ENCODE assay signal across 22 cellular contexts in genomic region chr14:87109271-87109670, GRCh38.
"Had no signal": no experiment of that assay in that cellular context is flagged by ENCODE, and none has a peak within 500 bp of the region (broad histone marks: within the 10 kb centered on the region; RNA-seq: fewer than 3 reads in every experiment).

No MANE protein-coding gene starts in this region.

- H3K27me3 ChIP-seq: adrenal gland, body of pancreas, Peyer's patch, SJSA1 had no signal

- DNase-seq: activated CD4-positive, alpha-beta T cell treated with anti-CD3 and anti-CD28 coated beads for 48 hours; activated CD4-positive, alpha-beta T cell treated with anti-CD3 and anti-CD28 coated beads, Interleukin-2, amount 50 U/mL, for 4 hours; activated CD8-positive, alpha-beta memory T cell treated with anti-CD3 and anti-CD28 coated beads, Interleukin-2, amount 50 U/mL, for 48 hours; activated CD8-positive, alpha-beta T cell treated with anti-CD3 and anti-CD28 coated beads, Interleukin-2, amount 10 ng/mL, durations not matched to agents 7 days and 5 days; activated naive CD4-positive, alpha-beta T cell treated with anti-CD3 and anti-CD28 coated beads, Interleukin-2, amount 50 U/mL, for 16 hours; activated naive CD8-positive, alpha-beta T cell treated with anti-CD3 and anti-CD28 coated beads, Interleukin-2, amount 10 ng/mL, durations not matched to agents 7 days and 5 days; activated T-cell treated with anti-CD3 and anti-CD28 coated beads, Interleukin-2, amount 50 U/mL, for 1 hour; adrenal gland; body of pancreas; central memory CD4-positive, alpha-beta T cell; NCI-H146; NCI-H1930; NCI-H2107; NCI-H2171 treated with DMSO at 0.1 percent for 48 hours; NCI-H226; NCI-H526; NCI-H82; NK-92 treated with Interleukin-12 subunit alpha and Interleukin-12 subunit beta, amount 100 ng/mL, for 24 hours; Peyer's patch; Right ventricle myocardium superior had no signal

- H3K4me3 ChIP-seq: adrenal gland, body of pancreas, Peyer's patch, SJSA1 had no signal

- H3K4me1 ChIP-seq: adrenal gland, body of pancreas, Peyer's patch, SJSA1 had no signal

- H3K9me3 ChIP-seq: adrenal gland, body of pancreas, Peyer's patch, SJSA1 had no signal

- H3K36me3 ChIP-seq: adrenal gland, Peyer's patch, SJSA1 had no signal

- H3K27ac ChIP-seq: adrenal gland, body of pancreas, Peyer's patch, RWPE1, SJSA1 had no signal
